23 cellular contexts compared by ENCODE assay signal in genomic region chr7:123425246-123425645, GRCh38.
"Had no signal": no experiment of that assay in that cellular context is flagged by ENCODE, and none has a peak within 500 bp of the region (broad histone marks: within the 10 kb centered on the region; RNA-seq: fewer than 3 reads in every experiment).

No MANE protein-coding gene starts in this region.

- H3K36me3 ChIP-seq: left ventricle myocardium inferior, pancreas, prostate gland, sigmoid colon, spleen, tibial nerve, uterus had no signal

- DNase-seq: islet precursor cell; left ventricle myocardium inferior; midbrain; mucosa of descending colon; naive thymus-derived CD4-positive, alpha-beta T cell; nucleus accumbens; pancreas; posterior cingulate gyrus; retina; right cardiac atrium; sigmoid colon; small intestine; spleen; stimulated activated CD4-positive, alpha-beta T cell treated with anti-CD3 and anti-CD28 coated beads, Interleukin-4, amount 100 ng/mL, for 24 hours; stimulated activated naive CD4-positive, alpha-beta T cell treated with Interleukin-2 at 50 U/mL for 16 hours; stimulated activated naive CD8-positive, alpha-beta T cell treated with anti-CD3 and anti-CD28 coated beads, Interleukin-15, amount 100 ng/mL, for 72 hours; substantia nigra; uterus had no signal

- ATAC-seq: mucosa of descending colon; naive thymus-derived CD4-positive, alpha-beta T cell; natural killer cell treated with Interleukin-12 subunit alpha and Interleukin-12 subunit beta and Interleukin-15 and Interleukin-18, amount 100 ng/mL, for 72 hours; pancreas; right cardiac atrium; stimulated activated effector memory CD8-positive, alpha-beta T cell treated with anti-CD3 and anti-CD28 coated beads, Interleukin-12 subunit alpha, Interleukin-12 subunit beta, amount 100 ng/mL, for 72 hours; stimulated activated naive CD8-positive, alpha-beta T cell treated with anti-CD3 and anti-CD28 coated beads, Interleukin-15, amount 100 ng/mL, for 72 hours had no signal

- H3K9me3 ChIP-seq: mucosa of descending colon, pancreas, prostate gland, uterus had no signal

- H3K4me1 ChIP-seq: left ventricle myocardium inferior, pancreas, prostate gland, sigmoid colon, spleen, tibial nerve, uterus had no signal

- FAIRE-seq: pancreas, small intestine had no signal

- H3K27ac ChIP-seq: left ventricle myocardium inferior, pancreas, prostate gland, sigmoid colon, spleen, tibial nerve, uterus had no signal

- H3K27me3 ChIP-seq: pancreas, sigmoid colon, spleen, tibial nerve, uterus had no signal

- H3K4me3 ChIP-seq: left ventricle myocardium inferior, lung, mucosa of descending colon, pancreas, prostate gland, sigmoid colon, spleen, tibial nerve, uterus had no signal
